In genomic region chr3:64238971-64239667, GRCh38 we compare ENCODE assay signal across 8 cellular contexts. TPM values are rescaled to one million over a fixed set of nuclear protein-coding genes. Genes with fewer than 3 reads are reported as not detected.
DNase-seq lines count a peak whose midpoint lies in the region; ATAC-seq and TF ChIP-seq lines count a peak whose summit lies in the region.

No MANE protein-coding gene starts in this region.

- H3K27ac ChIP-seq in cardiac muscle cell (peak overlapping the region; percentile 90), psoas muscle (no peak overlapping the region)

- ATAC-seq in psoas muscle: peak; percentile 66 to 97 (median 82)
- no peak for ATAC-seq in T-helper 17 cell

- H3K36me3 Mint-ChIP-seq in T-helper 17 cell (ENCODE audit: low read depth): no peaks in the 10 kb centered on the region
- no peaks in the 10 kb centered on the region for H3K36me3 Mint-ChIP-seq in activated CD4-positive, alpha-beta memory T cell treated with anti-CD3 and anti-CD28 coated beads, Interleukin-2, amount 10 ng/mL, durations not matched to agents 7 days and 5 days (ENCODE audit: low read depth)

- TF ChIP-seq CTCF in cardiac muscle cell (IDR thresholded peaks at IDR 0.05; ENCODE audit: low read depth, low read length) (no peak), psoas muscle (IDR thresholded peaks at IDR 0.05) (no peak)

- peaks cover 12% of the 10 kb centered on the region for H3K27me3 Mint-ChIP-seq in T-helper 17 cell
- no peaks in the 10 kb centered on the region for H3K27me3 Mint-ChIP-seq in activated CD4-positive, alpha-beta memory T cell treated with anti-CD3 and anti-CD28 coated beads, Interleukin-2, amount 10 ng/mL, durations not matched to agents 7 days and 5 days

- H3K4me3 ChIP-seq in cardiac muscle cell: no peak overlapping the region
- no peak overlapping the region for H3K4me3 ChIP-seq in psoas muscle

- peaks cover 17% of the 10 kb centered on the region for H3K4me1 ChIP-seq in cardiac muscle cell (ENCODE audit: low read depth)
- no peaks in the 10 kb centered on the region for H3K4me1 ChIP-seq in psoas muscle

- CTCF ChIA-PET in activated CD4-positive, alpha-beta memory T cell treated with anti-CD3 and anti-CD28 coated beads, Interleukin-2, amount 10 ng/mL, durations not matched to agents 7 days and 5 days (lab: Charles Lee): no interaction called here

- intact Hi-C loops in psoas muscle (cut with DNase I): no loop called here

- DNase-seq in GM04504 (ENCODE audit: low read depth) (peak; percentile 93), T1000 (lab: John Stamatoyannopoulos, UW) (peak; percentile 82), cardiac muscle cell (ENCODE audit: low read depth in 1 of 2, low spot score in 1 of 2) (peak; percentile 80 to 98), psoas muscle (peak; percentile 76 to 86), NCI-H1092 treated with DMSO at 0.1 percent for 48 hours (lab: John Stamatoyannopoulos, UW) (no peak), NCI-H748 treated with DMSO at 0.1 percent for 48 hours (lab: John Stamatoyannopoulos, UW) (no peak), T-helper 17 cell (no peak)
- no peak for DNase-seq in activated CD4-positive, alpha-beta memory T cell treated with anti-CD3 and anti-CD28 coated beads, Interleukin-2, amount 10 ng/mL, durations not matched to agents 7 days and 5 days

- POLR2A ChIA-PET in activated CD4-positive, alpha-beta memory T cell treated with anti-CD3 and anti-CD28 coated beads, Interleukin-2, amount 10 ng/mL, durations not matched to agents 7 days and 5 days (lab: Charles Lee): no interaction called here

- 12 to 20% (median 19%) methylated on average over 12 of the region's 12 CpGs for WGBS in psoas muscle, 3 donors

- H3K27ac Mint-ChIP-seq in T-helper 17 cell: no peak overlapping the region
- H3K27ac Mint-ChIP-seq in activated CD4-positive, alpha-beta memory T cell treated with anti-CD3 and anti-CD28 coated beads, Interleukin-2, amount 10 ng/mL, durations not matched to agents 7 days and 5 days: no peak overlapping the region

- H3K4me1 Mint-ChIP-seq in T-helper 17 cell: no peaks in the 10 kb centered on the region
- H3K4me1 Mint-ChIP-seq in activated CD4-positive, alpha-beta memory T cell treated with anti-CD3 and anti-CD28 coated beads, Interleukin-2, amount 10 ng/mL, durations not matched to agents 7 days and 5 days: no peaks in the 10 kb centered on the region

- no peak overlapping the region for H3K4me3 Mint-ChIP-seq in T-helper 17 cell
- no peak overlapping the region for H3K4me3 Mint-ChIP-seq in activated CD4-positive, alpha-beta memory T cell treated with anti-CD3 and anti-CD28 coated beads, Interleukin-2, amount 10 ng/mL, durations not matched to agents 7 days and 5 days

- H3K9me3 Mint-ChIP-seq in activated CD4-positive, alpha-beta memory T cell treated with anti-CD3 and anti-CD28 coated beads, Interleukin-2, amount 10 ng/mL, durations not matched to agents 7 days and 5 days: no peaks in the 10 kb centered on the region

- no peaks in the 10 kb centered on the region for H3K36me3 ChIP-seq in cardiac muscle cell
- no peaks in the 10 kb centered on the region for H3K36me3 ChIP-seq in psoas muscle (ENCODE audit: insufficient read depth in 1 of 2, low read depth in 1 of 2)

- H3K27me3 ChIP-seq in cardiac muscle cell: no peaks in the 10 kb centered on the region
- no peaks in the 10 kb centered on the region for H3K27me3 ChIP-seq in psoas muscle (ENCODE audit: insufficient read depth in 3 of 3, low read length in 2 of 3)

- H3K9me3 ChIP-seq in cardiac muscle cell (ENCODE audit: low read depth) (no peaks in the 10 kb centered on the region), psoas muscle (peaks cover 5% of the 10 kb centered on the region), T-helper 17 cell (ENCODE audit: control insufficient read depth, low read length, poor library complexity, severe bottlenecking) (no peaks in the 10 kb centered on the region)

RNA-seq across cellular contexts. Expression of gene PRICKLE2, which starts 13.9 kb away (rescaled TPM):
- total RNA-seq in cardiac muscle cell (11.6 and 11.7 TPM in 2 replicates), psoas muscle (1 to 10 TPM; 2.2 to 4.9 (median 3.1) TPM), T-helper 17 cell (under 1 TPM; 0.21 to 0.37 TPM)
- polyA plus RNA-seq in cardiac muscle cell (3.3 and 4.3 TPM in 2 replicates), psoas muscle (under 1 TPM; 0.34 to 0.95 (median 0.92) TPM)
- total RNA-seq in activated CD4-positive, alpha-beta memory T cell treated with anti-CD3 and anti-CD28 coated beads, Interleukin-2, amount 10 ng/mL, durations not matched to agents 7 days and 5 days: not detected

Comparison
In these comparisons a context has a peak if more than half of its experiments do, and no peak if none do; other contexts are left out.
1. DNase-seq: peak in GM04504 (single experiment), T1000 (single experiment), cardiac muscle cell (2 of 2) and psoas muscle (2 of 2); none in NCI-H1092 treated with DMSO at 0.1 percent for 48 hours (single experiment), NCI-H748 treated with DMSO at 0.1 percent for 48 hours (single experiment), T-helper 17 cell (0 of 3) and activated CD4-positive, alpha-beta memory T cell treated with anti-CD3 and anti-CD28 coated beads, Interleukin-2, amount 10 ng/mL, durations not matched to agents 7 days and 5 days (single experiment).